In the genomic region with DNA sequence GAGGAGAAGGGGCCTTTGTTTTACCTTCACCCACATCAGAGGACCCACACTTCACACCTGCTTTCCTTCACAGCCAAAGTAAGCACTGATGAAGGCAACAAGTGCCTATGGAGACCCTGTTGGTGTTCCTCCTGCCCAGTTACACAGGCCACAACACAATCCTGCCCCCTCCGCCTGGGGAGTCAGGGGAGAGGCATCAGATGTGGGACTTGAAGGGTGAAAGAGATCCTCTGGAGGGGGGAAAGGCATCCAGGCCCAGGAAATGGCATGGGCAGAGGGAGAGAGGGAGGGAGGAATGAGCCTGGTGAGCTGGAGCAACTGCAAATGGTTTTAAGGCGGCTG, we compare ENCODE assay signal across 1 cellular context.
TF ChIP-seq lines count a peak whose summit lies in the region.

No MANE protein-coding gene starts in this region.

TF ChIP-seq in H1, 55 proteins besides CTCF, POLR2A, EP300 and RAD21:
- TF ChIP-seq, protein P1, sequence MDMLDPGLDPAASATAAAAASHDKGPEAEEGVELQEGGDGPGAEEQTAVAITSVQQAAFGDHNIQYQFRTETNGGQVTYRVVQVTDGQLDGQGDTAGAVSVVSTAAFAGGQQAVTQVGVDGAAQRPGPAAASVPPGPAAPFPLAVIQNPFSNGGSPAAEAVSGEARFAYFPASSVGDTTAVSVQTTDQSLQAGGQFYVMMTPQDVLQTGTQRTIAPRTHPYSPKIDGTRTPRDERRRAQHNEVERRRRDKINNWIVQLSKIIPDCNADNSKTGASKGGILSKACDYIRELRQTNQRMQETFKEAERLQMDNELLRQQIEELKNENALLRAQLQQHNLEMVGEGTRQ (IDR thresholded peaks at IDR 0.05; ENCODE audit: low read length): no peak
- TF ChIP-seq POLR2AphosphoS5 (IDR thresholded peaks at IDR 0.05; ENCODE audit: low read depth, low read length) (no peak), NANOG (IDR thresholded peaks at IDR 0.05; ENCODE audit: insufficient read depth, low read depth, low read length, poor library complexity, severe bottlenecking) (no peak), RBBP5 (IDR thresholded peaks at IDR 0.05; ENCODE audit: borderline replicate concordance, low read depth, low read length) (no peak), JUND (IDR thresholded peaks at IDR 0.05; ENCODE audit: low read length) (no peak), KDM5A (IDR thresholded peaks at IDR 0.05; ENCODE audit: low read length) (no peak), SP2 (IDR thresholded peaks at IDR 0.05; ENCODE audit: low read length) (no peak), POU5F1 (IDR thresholded peaks at IDR 0.05; ENCODE audit: low read depth, low read length) (no peak), SUZ12 (IDR thresholded peaks at IDR 0.05; ENCODE audit: low read length) (no peak), HDAC2 (IDR thresholded peaks at IDR 0.05; ENCODE audit: borderline replicate concordance in 1 of 2, low read depth in 2 of 2, low read length in 2 of 2) (no peak), ASH2L (IDR thresholded peaks at IDR 0.05; ENCODE audit: low read length) (no peak), SIN3A (conservative IDR thresholded peaks at IDR 0.05 in 1 of 2, IDR thresholded peaks at IDR 0.05 in 1 of 2; ENCODE audit: low read depth in 1 of 2, low read length in 2 of 2) (no peak), KDM1A (IDR thresholded peaks at IDR 0.05; ENCODE audit: borderline replicate concordance, low read length) (no peak), CEBPB (IDR thresholded peaks at IDR 0.05; ENCODE audit: low read depth, low read length) (no peak), GABPA (IDR thresholded peaks at IDR 0.05; ENCODE audit: borderline replicate concordance, insufficient read depth, low read length) (no peak), CTBP2 (IDR thresholded peaks at IDR 0.05; ENCODE audit: borderline replicate concordance, insufficient read depth, insufficient read length, low read length) (no peak), NRF1 (IDR thresholded peaks at IDR 0.05; ENCODE audit: low read depth, low read length) (no peak)
- TF ChIP-seq, protein P2, sequence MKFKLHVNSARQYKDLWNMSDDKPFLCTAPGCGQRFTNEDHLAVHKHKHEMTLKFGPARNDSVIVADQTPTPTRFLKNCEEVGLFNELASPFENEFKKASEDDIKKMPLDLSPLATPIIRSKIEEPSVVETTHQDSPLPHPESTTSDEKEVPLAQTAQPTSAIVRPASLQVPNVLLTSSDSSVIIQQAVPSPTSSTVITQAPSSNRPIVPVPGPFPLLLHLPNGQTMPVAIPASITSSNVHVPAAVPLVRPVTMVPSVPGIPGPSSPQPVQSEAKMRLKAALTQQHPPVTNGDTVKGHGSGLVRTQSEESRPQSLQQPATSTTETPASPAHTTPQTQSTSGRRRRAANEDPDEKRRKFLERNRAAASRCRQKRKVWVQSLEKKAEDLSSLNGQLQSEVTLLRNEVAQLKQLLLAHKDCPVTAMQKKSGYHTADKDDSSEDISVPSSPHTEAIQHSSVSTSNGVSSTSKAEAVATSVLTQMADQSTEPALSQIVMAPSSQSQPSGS (IDR thresholded peaks at IDR 0.05; ENCODE audit: low read length): no peak
- TF ChIP-seq, protein P3, sequence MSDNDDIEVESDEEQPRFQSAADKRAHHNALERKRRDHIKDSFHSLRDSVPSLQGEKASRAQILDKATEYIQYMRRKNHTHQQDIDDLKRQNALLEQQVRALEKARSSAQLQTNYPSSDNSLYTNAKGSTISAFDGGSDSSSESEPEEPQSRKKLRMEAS (IDR thresholded peaks at IDR 0.05): no peak
